ENCODE assay signal across 8 cellular contexts in genomic region chr1:40185951-40186864, GRCh38. TPM values are rescaled to one million over a fixed set of nuclear protein-coding genes. Genes with fewer than 3 reads are reported as not detected.
DNase-seq lines count a peak whose midpoint lies in the region; ATAC-seq and TF ChIP-seq lines count a peak whose summit lies in the region.

No MANE protein-coding gene starts in this region.

- no peak for TF ChIP-seq POLR2A in thyroid gland (IDR thresholded peaks at IDR 0.05)

- TF ChIP-seq CTCF in thyroid gland (IDR thresholded peaks at IDR 0.05) = no peak

- DNase-seq in Daoy (ENCODE audit: low read depth) = peak; percentile 22
- peak; percentile 45 for DNase-seq in HS-27A (ENCODE audit: low read depth)
- peak; percentile 65 to 67 for DNase-seq in activated T-cell treated with anti-CD3 and anti-CD28 coated beads, Interleukin-2, amount 50 U/mL, for 48 hours
- DNase-seq in non-pigmented ciliary epithelial cell (ENCODE audit: low read depth) = peak; percentile 73
- no peak for DNase-seq in NCI-H1694 (lab: John Stamatoyannopoulos, UW)
- DNase-seq in thyroid gland = no peak
- DNase-seq in NCI-H1092 treated with DMSO at 0.1 percent for 48 hours (lab: John Stamatoyannopoulos, UW) = no peak

- no peaks in the 10 kb centered on the region for H3K9me3 ChIP-seq in thyroid gland

- H3K4me3 ChIP-seq in thyroid gland (replicated peaks in 1 of 3) = no peak overlapping the region

- 88 to 94% methylated on average over 7 of the region's 7 CpGs for WGBS in thyroid gland, 2 donors

- peaks cover 0 to 1% of the 10 kb centered on the region in 2 donors for H3K36me3 ChIP-seq in thyroid gland

- peaks cover 0 to 3% of the 10 kb centered on the region in 2 donors for H3K4me1 ChIP-seq in thyroid gland

- H3K27ac ChIP-seq in thyroid gland = no peak overlapping the region

- no peaks in the 10 kb centered on the region for H3K27me3 ChIP-seq in thyroid gland

- intact Hi-C loops in thyroid gland (cut with DNase I) = no loop called here

- ATAC-seq in GM21447 (IDR thresholded peaks at IDR 0.05; ENCODE audit: unreplicated experiment) = peak; percentile 97

RNA-seq across cellular contexts. Expression of gene RLF, which starts 25.0 kb away (rescaled TPM):
- 10.0 and 15.8 TPM in 2 replicates for total RNA-seq in Daoy (2014; rRNA removed; shearing (Covaris generic))
- total RNA-seq in thyroid gland = 10 to 100 TPM; 17.3 to 31.0 (median 21.2) TPM

Comparison
In these comparisons a context has a peak if more than half of its experiments do, and no peak if none do; other contexts are left out.
1. DNase-seq: peak in Daoy (single experiment), HS-27A (single experiment), activated T-cell treated with anti-CD3 and anti-CD28 coated beads, Interleukin-2, amount 50 U/mL, for 48 hours (2 of 2) and non-pigmented ciliary epithelial cell (single experiment); none in NCI-H1694 (single experiment), thyroid gland (0 of 2) and NCI-H1092 treated with DMSO at 0.1 percent for 48 hours (single experiment).